In genomic region chr4:82905205-82905604, GRCh38 we compare ENCODE assay signal across 9 cellular contexts. TPM values are rescaled to one million over a fixed set of nuclear protein-coding genes. Genes with fewer than 3 reads are reported as not detected.
DNase-seq lines count a peak whose midpoint lies in the region; ATAC-seq, FAIRE-seq and TF ChIP-seq lines count a peak whose summit lies in the region.
"Had no signal": no experiment of that assay in that cellular context is flagged by ENCODE, and none has a peak within 500 bp of the region (broad histone marks: within the 10 kb centered on the region; RNA-seq: fewer than 3 reads in every experiment).

No MANE protein-coding gene starts in this region.

- DNase-seq in HCEC 1CT (peak; percentile 48), MM.1S (peak; percentile 68), bronchial epithelial cell (ENCODE audit: low read depth) (peak; percentile 82), NCI-H510A treated with DMSO at 0.1 percent for 48 hours (lab: John Stamatoyannopoulos, UW) (no peak), trophoblast cell (no peak), NCI-H774 (lab: John Stamatoyannopoulos, UW) (no peak)
- no peak for DNase-seq in activated effector memory CD4-positive, alpha-beta T cell treated with anti-CD3 and anti-CD28 coated beads, Interleukin-2, amount 50 U/mL, for 16 hours

- peaks cover 25% of the 10 kb centered on the region for H3F3A ChIP-seq in MM.1S (ENCODE audit: insufficient read depth, low read length)

- no peaks in the 10 kb centered on the region for H3K9me3 ChIP-seq in MM.1S (replicated peaks; ENCODE audit: insufficient read depth, low read length)
- H3K9me3 ChIP-seq in trophoblast cell (ENCODE audit: insufficient read depth, low read depth, low read length), result no peaks in the 10 kb centered on the region
- H3K9me3 ChIP-seq: thoracic aorta had no signal

- peak; percentile 72 for ATAC-seq in GM18517 (IDR thresholded peaks at IDR 0.05; ENCODE audit: unreplicated experiment)

- FAIRE-seq in bronchial epithelial cell (lab: Jason Lieb, UNC), result no peak

- H3K18ac ChIP-seq in trophoblast cell (ENCODE audit: low read length), result no peak overlapping the region

- H2AK5ac ChIP-seq in trophoblast cell (ENCODE audit: low read length), result no peak overlapping the region

- H4K8ac ChIP-seq in trophoblast cell (ENCODE audit: low read depth, low read length), result no peak overlapping the region

- H4K91ac ChIP-seq in trophoblast cell (ENCODE audit: low read depth, low read length), result no peak overlapping the region

- WGBS in trophoblast cell (ENCODE audit: extremely low coverage, insufficient coverage, insufficient read length), result no CpG with 5 or more reads among the region's 2 CpGs

- no peak overlapping the region for H3K23ac ChIP-seq in trophoblast cell (ENCODE audit: low read length)

- no peak overlapping the region for H3K9ac ChIP-seq in MM.1S (ENCODE audit: low read length)
- no peak overlapping the region for H3K9ac ChIP-seq in trophoblast cell (ENCODE audit: low read length)

- no peaks in the 10 kb centered on the region for H3K36me3 ChIP-seq in MM.1S (replicated peaks; ENCODE audit: insufficient read depth, low read length)
- no peaks in the 10 kb centered on the region for H3K36me3 ChIP-seq in bronchial epithelial cell (ENCODE audit: control insufficient read depth, insufficient read depth, low read length)
- H3K36me3 ChIP-seq in trophoblast cell (ENCODE audit: control insufficient read depth in 1 of 2, insufficient read depth in 2 of 2, low read length in 2 of 2), result peaks cover 3 to 4% of the 10 kb centered on the region in 2 experiments

- H3K4me3 ChIP-seq in MM.1S (ENCODE audit: low read length) (no peak overlapping the region), bronchial epithelial cell (ENCODE audit: low read depth, low read length) (no peak overlapping the region), trophoblast cell (ENCODE audit: low read depth, low read length) (no peak overlapping the region)
- H3K4me3 ChIP-seq: thoracic aorta had no signal

- H3K79me1 ChIP-seq in trophoblast cell (ENCODE audit: low read length), result peaks cover 3% of the 10 kb centered on the region

- no peaks in the 10 kb centered on the region for H3K9me2 ChIP-seq in MM.1S (replicated peaks; ENCODE audit: insufficient read depth, low read length)

- H3K4ac ChIP-seq in trophoblast cell (ENCODE audit: low read depth, low read length), result no peak overlapping the region

- H2AFZ ChIP-seq in MM.1S (ENCODE audit: low read length), result no peak overlapping the region
- no peak overlapping the region for H2AFZ ChIP-seq in trophoblast cell (ENCODE audit: insufficient read depth, low read length, poor library complexity)

- H3K79me2 ChIP-seq in MM.1S (ENCODE audit: low read length) (peaks cover 12% of the 10 kb centered on the region), trophoblast cell (ENCODE audit: control insufficient read depth, insufficient read depth, low read length, poor library complexity) (peaks cover 2% of the 10 kb centered on the region)

- H3K4me1 ChIP-seq in MM.1S (ENCODE audit: low read length) (0 out of 2 replicates have a peak, but pooled peaks cover 13% of the 10 kb centered on the region), trophoblast cell (ENCODE audit: control insufficient read depth in 1 of 2, insufficient read depth in 2 of 2, low read length in 2 of 2) (no peaks in the 10 kb centered on the region)

- no peak overlapping the region for H2BK120ac ChIP-seq in trophoblast cell (ENCODE audit: insufficient read depth, low read length, poor library complexity)

- H2BK5ac ChIP-seq in trophoblast cell (ENCODE audit: low read depth, low read length, poor library complexity), result no peak overlapping the region

- no peak for TF ChIP-seq CTCF in MM.1S (IDR thresholded peaks at IDR 0.05; ENCODE audit: low read length)
- no peak for TF ChIP-seq CTCF in bronchial epithelial cell (IDR thresholded peaks at IDR 0.05; ENCODE audit: insufficient read depth, low read length, severe bottlenecking)

- H4K12ac ChIP-seq in trophoblast cell (ENCODE audit: low read depth, low read length), result no peak overlapping the region

- H3K27ac ChIP-seq in MM.1S (ENCODE audit: low read length) (no peak overlapping the region), trophoblast cell (ENCODE audit: low read depth, low read length) (no peak overlapping the region)
- H3K27ac ChIP-seq: thoracic aorta had no signal

- H3K27me3 ChIP-seq in MM.1S (replicated peaks; ENCODE audit: insufficient read depth, low read length) (peaks cover 9% of the 10 kb centered on the region), bronchial epithelial cell (ENCODE audit: control insufficient read depth, insufficient read depth, low read length) (no peaks in the 10 kb centered on the region), trophoblast cell (ENCODE audit: insufficient read depth, low read length) (no peaks in the 10 kb centered on the region)

- H2BK12ac ChIP-seq in trophoblast cell (ENCODE audit: low read length), result no peak overlapping the region

- H3K4me2 ChIP-seq in MM.1S (ENCODE audit: low read depth, low read length), result no peak overlapping the region
- H3K4me2 ChIP-seq in trophoblast cell (ENCODE audit: low read length), result no peak overlapping the region

- H4K20me1 ChIP-seq in MM.1S (ENCODE audit: insufficient read depth, low read length), result peaks cover 8% of the 10 kb centered on the region; the same call in 1 of the 2 replicates

- no peak overlapping the region for H3K14ac ChIP-seq in trophoblast cell (ENCODE audit: low read length)

RNA-seq across cellular contexts. Expression of gene THAP9, which starts 4.7 kb away (rescaled TPM):
- 2.9 TPM in 2 replicates for total RNA-seq in bronchial epithelial cell
- polyA plus RNA-seq in trophoblast cell (2013), result 3.9 and 4.3 TPM in 2 replicates

RNA-seq across cellular contexts. Expression of gene SEC31A, which starts 14.3 kb away (rescaled TPM):
- total RNA-seq in bronchial epithelial cell, result 96.0 and 128 TPM in 2 replicates
- 331 and 347 TPM in 2 replicates for polyA plus RNA-seq in trophoblast cell (2013)

Comparison
In these comparisons a context has a peak if more than half of its experiments do, and no peak if none do; other contexts are left out.
1. DNase-seq: peak in HCEC 1CT (single experiment), MM.1S (single experiment) and bronchial epithelial cell (single experiment); none in NCI-H510A treated with DMSO at 0.1 percent for 48 hours (single experiment), trophoblast cell (0 of 2), activated effector memory CD4-positive, alpha-beta T cell treated with anti-CD3 and anti-CD28 coated beads, Interleukin-2, amount 50 U/mL, for 16 hours (single experiment) and NCI-H774 (single experiment).